1 cellular context compared by ENCODE assay signal in genomic region chr2:48445091-48445725, GRCh38.
TF ChIP-seq lines count a peak whose summit lies in the region.

No MANE protein-coding gene starts in this region.

TF ChIP-seq in GM23338, 12 proteins besides CTCF, POLR2A, EP300 and RAD21:
- no peak for TF ChIP-seq EZH2phosphoT487 (IDR thresholded peaks at IDR 0.05; ENCODE audit: unreplicated experiment)
